Comparison of ENCODE assay signal across 8 cellular contexts in the genomic region with DNA sequence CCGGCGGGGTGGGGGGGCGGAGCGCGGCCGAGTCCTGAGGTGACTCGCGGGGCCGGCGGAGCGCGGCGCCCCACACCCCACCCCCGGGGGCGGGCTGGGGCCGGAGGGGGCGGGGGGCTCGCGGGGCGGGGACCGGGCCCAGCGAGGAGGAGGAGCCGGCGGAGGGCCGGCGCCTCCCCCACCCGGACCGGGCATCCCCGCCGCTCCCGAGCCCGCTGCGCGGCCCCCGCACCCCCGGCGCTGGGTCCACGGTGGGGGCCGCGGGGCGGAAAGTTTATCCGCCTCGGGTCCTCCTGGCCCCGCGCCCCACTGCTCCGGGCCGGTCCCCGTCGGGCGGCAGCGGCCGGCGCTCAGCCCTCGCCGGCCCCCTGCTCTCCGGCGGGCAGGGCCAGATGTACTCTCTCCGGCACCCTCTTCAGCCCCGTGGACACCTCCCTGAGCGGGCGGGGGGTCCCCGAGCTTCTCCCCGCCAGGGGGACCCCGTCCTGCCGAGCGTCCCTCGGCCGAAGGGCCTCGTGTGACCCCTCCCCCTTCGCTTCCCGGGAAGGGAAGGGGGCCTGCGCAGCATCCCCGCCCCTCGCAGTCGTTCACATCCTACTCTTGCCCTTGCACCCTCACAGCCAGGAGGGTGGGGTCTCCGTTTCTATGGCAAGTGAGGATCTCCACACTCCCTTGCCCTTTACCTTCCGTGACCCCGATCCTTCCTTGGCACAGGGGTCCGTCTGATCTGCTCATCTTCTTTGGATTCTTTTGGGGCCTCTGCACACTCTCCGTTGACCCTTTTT. TPM values are rescaled to one million over a fixed set of nuclear protein-coding genes. Genes with fewer than 3 reads are reported as not detected.
DNase-seq lines count a peak whose midpoint lies in the region; ATAC-seq and TF ChIP-seq lines count a peak whose summit lies in the region.

No MANE protein-coding gene starts in this region.

- ATAC-seq in effector memory CD8-positive, alpha-beta T cell (replicated peaks), result no peak

- TF ChIP-seq CTCF in GM12875 (IDR thresholded peaks at IDR 0.05; ENCODE audit: borderline replicate concordance, insufficient read depth, low read depth, low read length) (no peak), mesothelial cell of epicardium (IDR thresholded peaks at IDR 0.05; ENCODE audit: unreplicated experiment) (no peak)

- no peaks in the 10 kb centered on the region for H3K9me3 Mint-ChIP-seq in effector memory CD8-positive, alpha-beta T cell
- no peaks in the 10 kb centered on the region for H3K9me3 Mint-ChIP-seq in mesothelial cell of epicardium

- peaks cover 28 to 40% of the 10 kb centered on the region in 2 donors for H3K4me1 Mint-ChIP-seq in effector memory CD8-positive, alpha-beta T cell (ENCODE audit: low read depth in 2 of 2)
- peaks cover 31% of the 10 kb centered on the region for H3K4me1 Mint-ChIP-seq in mesothelial cell of epicardium

- no peaks in the 10 kb centered on the region for H3K9me3 ChIP-seq in HUES64 (ENCODE audit: insufficient read depth, low read depth, low read length)

- H3K4me3 ChIP-seq in GM12875 (ENCODE audit: low read depth, low read length) (peak overlapping the region; percentile 83), HUES64 (ENCODE audit: low read length) (peak overlapping the region; percentile 90)

- H3K4me3 Mint-ChIP-seq in effector memory CD8-positive, alpha-beta T cell, result peak overlapping the region; percentile 91 to 92
- peak overlapping the region; percentile 89 for H3K4me3 Mint-ChIP-seq in mesothelial cell of epicardium

- peaks cover 5% of the 10 kb centered on the region; the same call in 1 of the 2 replicates for H3K36me3 ChIP-seq in HUES64 (ENCODE audit: insufficient read depth, low read length)

- H3K9ac ChIP-seq in HUES64 (ENCODE audit: low read depth, low read length), result peak overlapping the region; percentile 80

- peak overlapping the region; percentile 80; the same call in 1 of the 2 replicates for H3K27ac ChIP-seq in HUES64 (ENCODE audit: low read depth, low read length)

- peaks cover 22% of the 10 kb centered on the region for H3K36me3 Mint-ChIP-seq in effector memory CD8-positive, alpha-beta T cell (ENCODE audit: insufficient read depth)
- H3K36me3 Mint-ChIP-seq in mesothelial cell of epicardium, result no peaks in the 10 kb centered on the region

- peak overlapping the region; percentile 88 to 92 for H3K27ac Mint-ChIP-seq in effector memory CD8-positive, alpha-beta T cell
- peak overlapping the region; percentile 93 for H3K27ac Mint-ChIP-seq in mesothelial cell of epicardium

- 1% methylated on average over 73 of the region's 80 CpGs for WGBS in HUES64

- H3K27me3 ChIP-seq in HUES64 (ENCODE audit: insufficient read depth, low read length), result no peaks in the 10 kb centered on the region

- H3K4me1 ChIP-seq in HUES64 (ENCODE audit: insufficient read depth, low read length), result peaks cover 30% of the 10 kb centered on the region

- no peaks in the 10 kb centered on the region for H3K27me3 Mint-ChIP-seq in effector memory CD8-positive, alpha-beta T cell
- no peaks in the 10 kb centered on the region for H3K27me3 Mint-ChIP-seq in mesothelial cell of epicardium (ENCODE audit: low read depth)

- peak; percentile 17 for DNase-seq in activated CD4-positive, alpha-beta T cell treated with anti-CD3 and anti-CD28 coated beads, Interleukin-2, amount 50 U/mL, for 1 hour
- DNase-seq in effector memory CD8-positive, alpha-beta T cell, result peak; percentile 10 to 20 (median 10)
- DNase-seq in mesothelial cell of epicardium (ENCODE audit: low spot score in 2 of 2, unreplicated experiment in 2 of 2), result peak; percentile 42 to 56
- peak; percentile 8 for DNase-seq in stimulated activated CD8-positive, alpha-beta memory T cell treated with anti-CD3 and anti-CD28 coated beads, Interleukin-7, amount 100 ng/mL, for 24 hours (ENCODE audit: low read depth)
- DNase-seq in KG1 (lab: John Stamatoyannopoulos, UW), result no peak
- DNase-seq in Kasumi-1 (lab: John Stamatoyannopoulos, UW), result no peak

RNA-seq across cellular contexts. Expression of gene CAMTA1, which starts 0.7 kb away (rescaled TPM):
- polyA plus RNA-seq in HUES64 (2013, experiment 1 of 2), result 107 TPM
- polyA plus RNA-seq in HUES64 (2013, experiment 2 of 2), result 134 TPM
- 70.4 to 78.3 TPM (median 71.4 TPM) in 3 replicates for total RNA-seq in mesothelial cell of epicardium

Comparison
In these comparisons a context has a peak if more than half of its experiments do, and no peak if none do; other contexts are left out.
1. DNase-seq: peak in activated CD4-positive, alpha-beta T cell treated with anti-CD3 and anti-CD28 coated beads, Interleukin-2, amount 50 U/mL, for 1 hour (single experiment), effector memory CD8-positive, alpha-beta T cell (3 of 3), mesothelial cell of epicardium (2 of 2) and stimulated activated CD8-positive, alpha-beta memory T cell treated with anti-CD3 and anti-CD28 coated beads, Interleukin-7, amount 100 ng/mL, for 24 hours (single experiment); none in KG1 (single experiment) and Kasumi-1 (0 of 2).